8 cellular contexts compared by ENCODE assay signal in the genomic region with DNA sequence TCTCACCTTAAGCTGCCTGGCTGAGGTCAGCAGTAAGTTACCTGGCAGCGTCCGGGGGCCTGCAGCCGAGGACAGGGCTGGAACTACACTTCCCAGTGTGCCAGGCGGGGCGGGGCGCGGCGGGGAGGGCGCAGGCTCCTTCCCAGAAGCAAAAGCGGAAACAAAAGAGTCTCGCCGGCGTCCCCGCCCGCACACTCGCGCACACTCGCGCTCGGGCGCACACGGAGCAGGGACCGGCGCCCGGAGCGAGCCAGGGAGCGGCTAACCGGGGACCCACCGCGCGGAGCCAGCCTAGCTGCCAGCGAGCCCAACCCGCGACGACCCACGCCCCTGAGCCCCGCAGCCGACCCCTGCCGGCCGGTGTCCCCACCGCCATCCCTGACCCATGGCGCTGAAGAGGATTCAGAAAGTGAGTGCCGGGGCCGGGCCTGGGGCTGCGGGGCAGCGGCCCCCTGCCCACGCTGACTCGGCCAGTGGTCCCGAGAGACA. TPM values are rescaled to one million over a fixed set of nuclear protein-coding genes. Genes with fewer than 3 reads are reported as not detected.
DNase-seq lines count a peak whose midpoint lies in the region; ATAC-seq, FAIRE-seq and TF ChIP-seq lines count a peak whose summit lies in the region.

A gene (plus strand): TSS at position 190 of the 489 bp plus-strand sequence. CDS start 196 bp downstream, at position 386.

- H3K36me3 ChIP-seq in WERI-Rb-1: no peaks in the 10 kb centered on the region
- H3K36me3 ChIP-seq in bronchial epithelial cell (ENCODE audit: control insufficient read depth, insufficient read depth, low read length): no peaks in the 10 kb centered on the region
- no peaks in the 10 kb centered on the region for H3K36me3 ChIP-seq in smooth muscle cell (ENCODE audit: low read depth)

- peak within 1 kb of the TSS; percentile 81 for H3K27ac ChIP-seq in WERI-Rb-1
- H3K27ac ChIP-seq in smooth muscle cell (ENCODE audit: low read depth): peak within 1 kb of the TSS; percentile 50

- H3K9me3 ChIP-seq in WERI-Rb-1 (ENCODE audit: severe bottlenecking): no peaks in the 10 kb centered on the region
- no peaks in the 10 kb centered on the region for H3K9me3 ChIP-seq in smooth muscle cell (replicated peaks; ENCODE audit: low read depth)

- TF ChIP-seq CTCF in WERI-Rb-1 (IDR thresholded peaks at IDR 0.05; ENCODE audit: low read depth, low read length): peak; percentile 37
- TF ChIP-seq CTCF in bronchial epithelial cell (IDR thresholded peaks at IDR 0.05; ENCODE audit: insufficient read depth, low read length, severe bottlenecking): no peak
- TF ChIP-seq CTCF in smooth muscle cell (IDR thresholded peaks at IDR 0.05; ENCODE audit: borderline replicate concordance, insufficient read depth, poor library complexity, severe bottlenecking): peak; percentile 13

- no peak for FAIRE-seq in bronchial epithelial cell (lab: Jason Lieb, UNC)

- H3K79me2 ChIP-seq in smooth muscle cell (ENCODE audit: low read depth): peaks cover 45% of the 10 kb centered on the region

- no peaks in the 10 kb centered on the region for H3F3A ChIP-seq in smooth muscle cell (ENCODE audit: low read depth)

- H3K4me3 ChIP-seq in WERI-Rb-1 (ENCODE audit: low read depth, low read length) (peak within 1 kb of the TSS; percentile 85), bronchial epithelial cell (ENCODE audit: low read depth, low read length) (peak within 1 kb of the TSS; percentile 84), smooth muscle cell (peak within 1 kb of the TSS; percentile 96)

- WGBS in smooth muscle cell (ENCODE audit: low lambda C conversion rate): under 1% methylated on average over 48 of the region's 49 CpGs

- peak; percentile 65 for DNase-seq in NK-92 treated with Interleukin-12 subunit alpha and Interleukin-12 subunit beta, amount 100 ng/mL, for 24 hours (lab: John Stamatoyannopoulos, UW)
- DNase-seq in NK-92 (lab: John Stamatoyannopoulos, UW; ENCODE audit: unreplicated experiment) (no peak), NCI-H2107 (lab: John Stamatoyannopoulos, UW) (peak; percentile 3), WERI-Rb-1 (peak; percentile 92), bronchial epithelial cell (ENCODE audit: low read depth) (peak; percentile 56), iPS-NIHi11 (ENCODE audit: low spot score) (peak; percentile 90), smooth muscle cell (lab: John Stamatoyannopoulos, UW; ENCODE audit: unreplicated experiment) (peak; percentile 28)

- H3K27me3 ChIP-seq in WERI-Rb-1 (ENCODE audit: insufficient read depth, low read depth, severe bottlenecking) (no peaks in the 10 kb centered on the region), bronchial epithelial cell (ENCODE audit: control insufficient read depth, insufficient read depth, low read length) (no peaks in the 10 kb centered on the region), smooth muscle cell (ENCODE audit: low read depth) (no peaks in the 10 kb centered on the region)

- H4K20me1 ChIP-seq in smooth muscle cell (ENCODE audit: low read depth): peaks cover 43% of the 10 kb centered on the region

- H3K4me2 ChIP-seq in smooth muscle cell: peak within 1 kb of the TSS; percentile 87

- peaks cover 8% of the 10 kb centered on the region for H3K4me1 ChIP-seq in smooth muscle cell (ENCODE audit: low read depth)

- H3K9ac ChIP-seq in smooth muscle cell (ENCODE audit: low read depth): peak within 1 kb of the TSS; percentile 83

- ATAC-seq in HG02973 (IDR thresholded peaks at IDR 0.05; ENCODE audit: unreplicated experiment): peak; percentile 96

- peak within 1 kb of the TSS; percentile 46 for H2AFZ ChIP-seq in smooth muscle cell (ENCODE audit: low read depth)

RNA-seq across cellular contexts. Expression of the gene that starts here (rescaled TPM):
- 6.7 and 7.6 TPM in 2 replicates for total RNA-seq in bronchial epithelial cell
- total RNA-seq in smooth muscle cell: 24.5 and 31.3 TPM in 2 replicates
- polyA plus RNA-seq in smooth muscle cell: 19.0 and 19.2 TPM in 2 replicates
